In the genomic region with DNA sequence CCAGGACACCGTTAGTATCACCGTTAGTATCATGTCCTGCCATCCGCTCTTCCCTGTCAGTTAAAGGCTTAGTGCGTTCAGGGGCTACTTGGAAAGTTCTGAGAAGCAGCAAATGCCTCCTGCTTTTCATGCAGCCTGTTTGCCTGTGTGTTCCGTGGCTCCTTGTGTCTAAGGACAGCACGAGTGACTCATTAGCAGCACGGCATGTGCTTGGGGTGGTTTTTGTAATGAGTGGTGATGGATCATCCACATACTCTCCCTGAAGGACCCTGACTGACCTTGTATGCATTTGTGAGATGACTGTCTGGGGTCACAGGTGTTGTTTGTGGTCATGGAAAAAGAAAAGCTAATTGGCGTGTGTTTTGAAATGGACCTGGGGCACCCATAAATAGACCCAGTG, we compare ENCODE assay signal across 11 cellular contexts.
DNase-seq lines count a peak whose midpoint lies in the region; ATAC-seq, FAIRE-seq and TF ChIP-seq lines count a peak whose summit lies in the region.
"Had no signal": no experiment of that assay in that cellular context is flagged by ENCODE, and none has a peak within 500 bp of the region (broad histone marks: within the 10 kb centered on the region; RNA-seq: fewer than 3 reads in every experiment).

No MANE protein-coding gene starts in this region.

- WGBS in A549 (ENCODE audit: missing lambda C conversion rate): 59% methylated on average over 8 of the region's 8 CpGs

- POLR2A ChIA-PET in A549 (lab: Yijun Ruan, JAX): interaction anchor here (0.9 kb wide), 1 partner anchor 32 kb away, joined by 3 read pairs; no protein-coding TSS in a partner anchor

- H3K4me3 ChIP-seq in A549: no peak overlapping the region
- H3K4me3 ChIP-seq in fibroblast of lung (replicated peaks in 1 of 4; ENCODE audit: control extremely low read depth in 1 of 4, insufficient read depth in 1 of 4, low read depth in 3 of 4, low read length in 4 of 4): no peak overlapping the region
- no peak overlapping the region for H3K4me3 ChIP-seq in muscle layer of colon (ENCODE audit: low read depth in 1 of 2, low read length in 2 of 2)
- H3K4me3 ChIP-seq in GM23338: no peak overlapping the region
- H3K4me3 ChIP-seq: upper lobe of left lung had no signal

- no peaks in the 10 kb centered on the region for H3K9me3 Mint-ChIP-seq in GM23338

- H3K9me3 ChIP-seq in A549 (no peaks in the 10 kb centered on the region), fibroblast of lung (ENCODE audit: control insufficient read depth, insufficient read depth, low read depth, low read length) (no peaks in the 10 kb centered on the region), muscle layer of colon (ENCODE audit: low read length) (no peaks in the 10 kb centered on the region)
- H3K9me3 ChIP-seq: upper lobe of left lung had no signal

- H3K9ac ChIP-seq in fibroblast of lung (ENCODE audit: insufficient read depth, low read length): peak overlapping the region; percentile 26
- peak overlapping the region; percentile 4 for H3K9ac ChIP-seq in muscle layer of colon (ENCODE audit: low read length)

- no peaks in the 10 kb centered on the region for H3K9me2 ChIP-seq in GM23338 (ENCODE audit: insufficient read depth)

- peak overlapping the region; percentile 31 for H3K4me2 ChIP-seq in A549
- peak overlapping the region; percentile 70 for H3K4me2 ChIP-seq in fibroblast of lung (ENCODE audit: extremely low read depth, insufficient read depth, low read length)
- no peak overlapping the region for H3K4me2 ChIP-seq in GM23338

- peak in 1 of 2 experiments; percentile 34 for DNase-seq in A549 (ENCODE audit: low read depth in 1 of 2, low spot score in 1 of 2)
- peak; percentile 9 for DNase-seq in RKO (ENCODE audit: low spot score)
- DNase-seq in fibroblast of lung (ENCODE audit: low read depth in 2 of 2): peak; percentile 86 to 92
- no peak for DNase-seq in T-helper 1 cell
- no peak for DNase-seq in hypothalamus (lab: John Stamatoyannopoulos, UW)
- no peak for DNase-seq in NCI-H1105 (lab: John Stamatoyannopoulos, UW)
- DNase-seq in GM23338 (ENCODE audit: low spot score): no peak
- DNase-seq: activated CD8-positive, alpha-beta memory T cell treated with anti-CD3 and anti-CD28 coated beads, Interleukin-2, amount 10 ng/mL, durations not matched to agents 7 days and 5 days; kidney; upper lobe of left lung had no signal

- H4K20me1 ChIP-seq in fibroblast of lung (ENCODE audit: control insufficient read depth, extremely low read depth, insufficient read depth, low read length) (no peaks in the 10 kb centered on the region), GM23338 (replicated peaks; ENCODE audit: insufficient read depth) (peaks cover 5% of the 10 kb centered on the region; the same call in 1 of the 2 replicates)

- no peaks in the 10 kb centered on the region for H3K79me2 ChIP-seq in fibroblast of lung (ENCODE audit: control insufficient read depth, insufficient read depth, low read length)
- H3K79me2 ChIP-seq in GM23338 (replicated peaks; ENCODE audit: insufficient read depth): peaks cover 86% of the 10 kb centered on the region

- peaks cover 13% of the 10 kb centered on the region for H3K27me3 Mint-ChIP-seq in GM23338 (ENCODE audit: insufficient read depth, low read depth, poor library complexity)
- H3K27me3 Mint-ChIP-seq: activated CD8-positive, alpha-beta memory T cell treated with anti-CD3 and anti-CD28 coated beads, Interleukin-2, amount 10 ng/mL, durations not matched to agents 7 days and 5 days had no signal

- H3K36me3 Mint-ChIP-seq in GM23338 (ENCODE audit: low read depth): 0 out of 3 replicates have a peak, but pooled peaks cover 5% of the 10 kb centered on the region
- H3K36me3 Mint-ChIP-seq: activated CD8-positive, alpha-beta memory T cell treated with anti-CD3 and anti-CD28 coated beads, Interleukin-2, amount 10 ng/mL, durations not matched to agents 7 days and 5 days had no signal

- FAIRE-seq in A549 (lab: Jason Lieb, UNC): no peak
- FAIRE-seq: kidney had no signal

- H3K27ac ChIP-seq in A549 (peak overlapping the region; percentile 89 to 94), fibroblast of lung (ENCODE audit: insufficient read depth, low read length) (peak overlapping the region; percentile 77), muscle layer of colon (ENCODE audit: low read depth, low read length) (no peak overlapping the region), GM23338 (ENCODE audit: low read depth) (no peak overlapping the region)

- TF ChIP-seq CTCF in A549 (IDR thresholded peaks at IDR 0.05): no peak
- no peak for TF ChIP-seq CTCF in fibroblast of lung (conservative IDR thresholded peaks at IDR 0.05 in 1 of 2, IDR thresholded peaks at IDR 0.05 in 1 of 2; ENCODE audit: low read depth in 1 of 2, low read length in 2 of 2)
- no peak for TF ChIP-seq CTCF in GM23338 (conservative IDR thresholded peaks at IDR 0.05; ENCODE audit: low read depth in 2 of 2)

- H3K27me3 ChIP-seq in fibroblast of lung (ENCODE audit: control insufficient read depth, insufficient read depth, low read length) (no peaks in the 10 kb centered on the region), muscle layer of colon (ENCODE audit: control insufficient read depth in 1 of 2, insufficient read depth in 2 of 2, low read length in 2 of 2) (no peaks in the 10 kb centered on the region), GM23338 (ENCODE audit: insufficient read depth) (no peaks in the 10 kb centered on the region)
- H3K27me3 ChIP-seq: upper lobe of left lung had no signal

- H3F3A ChIP-seq in GM23338 (replicated peaks; ENCODE audit: low read depth): no peaks in the 10 kb centered on the region

- no peak overlapping the region for H3K27ac Mint-ChIP-seq in GM23338
- H3K27ac Mint-ChIP-seq: activated CD8-positive, alpha-beta memory T cell treated with anti-CD3 and anti-CD28 coated beads, Interleukin-2, amount 10 ng/mL, durations not matched to agents 7 days and 5 days had no signal

- peaks cover 51% of the 10 kb centered on the region for H3K4me1 Mint-ChIP-seq in GM23338
- H3K4me1 Mint-ChIP-seq: activated CD8-positive, alpha-beta memory T cell treated with anti-CD3 and anti-CD28 coated beads, Interleukin-2, amount 10 ng/mL, durations not matched to agents 7 days and 5 days had no signal

- H2AFZ ChIP-seq in fibroblast of lung (ENCODE audit: low read length) (no peak overlapping the region), GM23338 (no peak overlapping the region)

- CTCF ChIA-PET in A549 (lab: Yijun Ruan, JAX): no interaction called here

- peak; percentile 67 to 72; a peak in 4 of 6 replicates for ATAC-seq in A549
- ATAC-seq in GM23338: no peak
- ATAC-seq: activated CD8-positive, alpha-beta memory T cell treated with anti-CD3 and anti-CD28 coated beads, Interleukin-2, amount 10 ng/mL, durations not matched to agents 7 days and 5 days had no signal

- TF ChIP-seq RAD21 in A549 (conservative IDR thresholded peaks at IDR 0.05 in 1 of 2, IDR thresholded peaks at IDR 0.05 in 1 of 2): no peak

- H3K36me3 ChIP-seq in fibroblast of lung (ENCODE audit: control insufficient read depth, insufficient read depth, low read length): no peaks in the 10 kb centered on the region
- no peaks in the 10 kb centered on the region for H3K36me3 ChIP-seq in muscle layer of colon (ENCODE audit: insufficient read depth, low read length)
- no peaks in the 10 kb centered on the region for H3K36me3 ChIP-seq in GM23338 (ENCODE audit: insufficient read depth)
- H3K36me3 ChIP-seq: upper lobe of left lung had no signal

- H3K4me3 Mint-ChIP-seq in GM23338: no peak overlapping the region
- H3K4me3 Mint-ChIP-seq: activated CD8-positive, alpha-beta memory T cell treated with anti-CD3 and anti-CD28 coated beads, Interleukin-2, amount 10 ng/mL, durations not matched to agents 7 days and 5 days had no signal

- TF ChIP-seq EP300 in A549 (IDR thresholded peaks at IDR 0.05): no peak

- no peak for TF ChIP-seq POLR2A in A549 (IDR thresholded peaks at IDR 0.05; ENCODE audit: low read length)

- H3K4me1 ChIP-seq in A549: peaks cover 65% of the 10 kb centered on the region
- peaks cover 27% of the 10 kb centered on the region for H3K4me1 ChIP-seq in fibroblast of lung (ENCODE audit: control insufficient read depth, extremely low read depth, insufficient read depth, low read length)
- peaks cover 82% of the 10 kb centered on the region for H3K4me1 ChIP-seq in muscle layer of colon (ENCODE audit: insufficient read depth, low read length)
- peaks cover 31% of the 10 kb centered on the region for H3K4me1 ChIP-seq in GM23338 (ENCODE audit: insufficient read depth)

TF ChIP-seq in A549, 52 proteins besides CTCF, POLR2A, EP300 and RAD21 (continues in another document):
- no peak for TF ChIP-seq ESRRA (IDR thresholded peaks at IDR 0.05; ENCODE audit: borderline replicate concordance, low read length)
- no peak for TF ChIP-seq ZFP36 (IDR thresholded peaks at IDR 0.05; ENCODE audit: borderline replicate concordance, partially characterized antibody)
- TF ChIP-seq, protein P1, sequence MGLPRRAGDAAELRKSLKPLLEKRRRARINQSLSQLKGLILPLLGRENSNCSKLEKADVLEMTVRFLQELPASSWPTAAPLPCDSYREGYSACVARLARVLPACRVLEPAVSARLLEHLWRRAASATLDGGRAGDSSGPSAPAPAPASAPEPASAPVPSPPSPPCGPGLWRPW (IDR thresholded peaks at IDR 0.05): no peak
- no peak for TF ChIP-seq MAZ (IDR thresholded peaks at IDR 0.05; ENCODE audit: borderline replicate concordance, low read depth, low read length)
- no peak for TF ChIP-seq TFCP2L1 (CRISPR knock-in tag; IDR thresholded peaks at IDR 0.05)
- no peak for TF ChIP-seq KDM1A (IDR thresholded peaks at IDR 0.05; ENCODE audit: low read depth)
- TF ChIP-seq, protein P2, sequence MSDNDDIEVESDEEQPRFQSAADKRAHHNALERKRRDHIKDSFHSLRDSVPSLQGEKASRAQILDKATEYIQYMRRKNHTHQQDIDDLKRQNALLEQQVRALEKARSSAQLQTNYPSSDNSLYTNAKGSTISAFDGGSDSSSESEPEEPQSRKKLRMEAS (IDR thresholded peaks at IDR 0.05): 0 out of 2 replicates have a peak, but pooled peaks have one; percentile 46

TF ChIP-seq in GM23338, 12 proteins besides CTCF, POLR2A, EP300 and RAD21:
- no peak for TF ChIP-seq NANOG (IDR thresholded peaks at IDR 0.05; ENCODE audit: borderline replicate concordance)

Comparison
In these comparisons a context has a peak if more than half of its experiments do, and no peak if none do; other contexts are left out.
1. DNase-seq: peak in RKO (single experiment) and fibroblast of lung (2 of 2); none in T-helper 1 cell (0 of 5), hypothalamus (0 of 51), NCI-H1105 (single experiment) and GM23338 (single experiment).
2. H3K27ac ChIP-seq: peak in A549 (2 of 2) and fibroblast of lung (single experiment); none in muscle layer of colon (single experiment) and GM23338 (single experiment).